Comparison of ENCODE assay signal across 28 cellular contexts in genomic region chr1:245979589-245979988, GRCh38.
"Had no signal": no experiment of that assay in that cellular context is flagged by ENCODE, and none has a peak within 500 bp of the region (broad histone marks: within the 10 kb centered on the region; RNA-seq: fewer than 3 reads in every experiment).

No MANE protein-coding gene starts in this region.

- H2AFZ ChIP-seq: neural progenitor cell had no signal

- DNase-seq: heart left ventricle; islet precursor cell; left ventricle myocardium inferior; midbrain; mucosa of descending colon; naive thymus-derived CD4-positive, alpha-beta T cell; occipital lobe; ovary; posterior cingulate gyrus; retina; right cardiac atrium; spleen; stimulated activated CD4-positive, alpha-beta T cell treated with anti-CD3 and anti-CD28 coated beads, Interleukin-4, amount 100 ng/mL, for 24 hours; stimulated activated naive CD4-positive, alpha-beta T cell; upper lobe of left lung had no signal

- FAIRE-seq: urothelium cell line had no signal

- H3K27me3 Mint-ChIP-seq: naive thymus-derived CD4-positive, alpha-beta T cell; natural killer cell treated with Interleukin-12 subunit alpha and Interleukin-12 subunit beta and Interleukin-15 and Interleukin-18, amount 100 ng/mL, for 72 hours; stimulated activated naive CD8-positive, alpha-beta T cell treated with anti-CD3 and anti-CD28 coated beads, Interleukin-15, Interleukin-2, amounts not matched to agents 100 ng/mL and 50 ng/mL, for 24 hours had no signal

- H3K4me2 ChIP-seq: neural progenitor cell had no signal

- H3K9ac ChIP-seq: neural progenitor cell had no signal

- H3K27ac Mint-ChIP-seq: naive thymus-derived CD4-positive, alpha-beta T cell; natural killer cell treated with Interleukin-12 subunit alpha and Interleukin-12 subunit beta and Interleukin-15 and Interleukin-18, amount 100 ng/mL, for 72 hours; neural progenitor cell; stimulated activated effector memory CD8-positive, alpha-beta T cell treated with anti-CD3 and anti-CD28 coated beads, Interleukin-12 subunit alpha, Interleukin-12 subunit beta, amount 100 ng/mL, for 72 hours; stimulated activated naive CD8-positive, alpha-beta T cell treated with anti-CD3 and anti-CD28 coated beads, Interleukin-15, Interleukin-2, amounts not matched to agents 100 ng/mL and 50 ng/mL, for 24 hours had no signal

- H3K27me3 ChIP-seq: heart left ventricle, neural progenitor cell, neutrophil, ovary, spleen, suprapubic skin, tibial nerve, upper lobe of left lung had no signal

- H3K4me3 ChIP-seq: heart left ventricle, left ventricle myocardium inferior, lung, mucosa of descending colon, neural progenitor cell, ovary, prostate gland, skin epidermis, spleen, suprapubic skin, thoracic aorta, tibial nerve, upper lobe of left lung had no signal

- H3K4me1 ChIP-seq: heart left ventricle, left ventricle myocardium inferior, prostate gland, spleen, suprapubic skin, tibial nerve, upper lobe of left lung had no signal

- H3K36me3 ChIP-seq: heart left ventricle, left ventricle myocardium inferior, neural progenitor cell, neutrophil, ovary, prostate gland, spleen, suprapubic skin, thoracic aorta, tibial nerve, upper lobe of left lung had no signal

- H3K27ac ChIP-seq: heart left ventricle, left ventricle myocardium inferior, neural progenitor cell, neutrophil, ovary, prostate gland, skin epidermis, spleen, suprapubic skin, thoracic aorta, tibial nerve, upper lobe of left lung had no signal

- ATAC-seq: heart left ventricle; mucosa of descending colon; naive thymus-derived CD4-positive, alpha-beta T cell; natural killer cell treated with Interleukin-12 subunit alpha and Interleukin-12 subunit beta and Interleukin-15 and Interleukin-18, amount 100 ng/mL, for 72 hours; right cardiac atrium; sciatic nerve; stimulated activated effector memory CD8-positive, alpha-beta T cell treated with anti-CD3 and anti-CD28 coated beads, Interleukin-12 subunit alpha, Interleukin-12 subunit beta, amount 100 ng/mL, for 72 hours had no signal

- H3K9me3 ChIP-seq: heart left ventricle, left ventricle myocardium inferior, mucosa of descending colon, neutrophil, ovary, prostate gland, spleen, suprapubic skin, thoracic aorta, tibial nerve, upper lobe of left lung had no signal

- H3K4me3 Mint-ChIP-seq: naive thymus-derived CD4-positive, alpha-beta T cell; natural killer cell treated with Interleukin-12 subunit alpha and Interleukin-12 subunit beta and Interleukin-15 and Interleukin-18, amount 100 ng/mL, for 72 hours; neural progenitor cell; stimulated activated effector memory CD8-positive, alpha-beta T cell treated with anti-CD3 and anti-CD28 coated beads, Interleukin-12 subunit alpha, Interleukin-12 subunit beta, amount 100 ng/mL, for 72 hours; stimulated activated naive CD8-positive, alpha-beta T cell treated with anti-CD3 and anti-CD28 coated beads, Interleukin-15, Interleukin-2, amounts not matched to agents 100 ng/mL and 50 ng/mL, for 24 hours had no signal

- H3K9me3 Mint-ChIP-seq: natural killer cell treated with Interleukin-12 subunit alpha and Interleukin-12 subunit beta and Interleukin-15 and Interleukin-18, amount 100 ng/mL, for 72 hours; neural progenitor cell; stimulated activated effector memory CD8-positive, alpha-beta T cell treated with anti-CD3 and anti-CD28 coated beads, Interleukin-12 subunit alpha, Interleukin-12 subunit beta, amount 100 ng/mL, for 72 hours; stimulated activated naive CD8-positive, alpha-beta T cell treated with anti-CD3 and anti-CD28 coated beads, Interleukin-15, Interleukin-2, amounts not matched to agents 100 ng/mL and 50 ng/mL, for 24 hours had no signal

- H3K36me3 Mint-ChIP-seq: natural killer cell treated with Interleukin-12 subunit alpha and Interleukin-12 subunit beta and Interleukin-15 and Interleukin-18, amount 100 ng/mL, for 72 hours; stimulated activated effector memory CD8-positive, alpha-beta T cell treated with anti-CD3 and anti-CD28 coated beads, Interleukin-12 subunit alpha, Interleukin-12 subunit beta, amount 100 ng/mL, for 72 hours had no signal
